In the genomic region with DNA sequence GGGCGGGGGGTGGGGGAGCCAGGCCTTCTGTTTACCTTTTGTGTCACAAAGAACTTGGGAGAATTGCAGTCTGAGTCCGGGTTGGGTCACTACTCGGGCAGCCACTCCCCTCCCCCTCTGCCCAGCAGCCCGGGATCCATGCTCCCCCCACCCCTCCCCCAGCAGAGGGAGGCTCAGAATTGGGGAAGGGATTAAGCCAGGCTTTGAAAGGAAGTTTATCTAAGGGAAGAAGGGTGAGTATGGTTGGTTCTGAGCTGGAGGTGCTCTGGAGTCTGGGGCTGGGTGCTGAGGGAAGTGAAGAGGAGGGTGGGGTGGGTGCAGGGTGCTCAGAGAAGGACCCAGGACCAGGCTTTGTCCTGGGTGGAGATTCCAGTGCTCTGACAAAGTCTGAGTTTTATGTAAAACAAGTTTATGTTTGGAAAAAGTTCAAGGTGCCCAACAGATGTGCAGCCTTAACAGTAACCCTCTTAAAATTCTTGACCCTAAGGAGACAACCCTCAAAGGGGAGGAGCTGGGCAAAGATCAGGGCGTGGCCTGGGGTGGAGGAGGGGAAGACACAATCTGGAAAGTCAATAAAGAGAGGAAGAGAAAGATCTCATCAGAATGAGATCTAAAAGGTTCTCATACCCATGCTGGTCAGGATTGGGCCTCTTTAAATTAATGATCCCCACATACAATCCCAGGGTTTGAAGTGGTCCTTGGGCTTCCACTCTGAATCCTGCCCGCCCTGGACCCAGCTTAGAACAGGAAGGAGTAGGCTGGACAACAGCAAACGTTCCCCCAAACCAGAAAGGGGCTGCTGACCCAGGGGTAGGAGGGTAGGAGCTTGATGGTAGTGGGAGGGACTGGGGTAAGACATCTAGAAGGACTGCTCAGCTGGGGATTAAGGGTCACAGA, we compare ENCODE assay signal across 11 cellular contexts. TPM values are rescaled to one million over a fixed set of nuclear protein-coding genes. Genes with fewer than 3 reads are reported as not detected.
DNase-seq lines count a peak whose midpoint lies in the region; ATAC-seq, FAIRE-seq and TF ChIP-seq lines count a peak whose summit lies in the region.
"Had no signal": no experiment of that assay in that cellular context is flagged by ENCODE, and none has a peak within 500 bp of the region (broad histone marks: within the 10 kb centered on the region; RNA-seq: fewer than 3 reads in every experiment).

No MANE protein-coding gene starts in this region.

- ATAC-seq in right lobe of liver: peak in 3 of 4 donors; percentile 6 to 48 (median 9)
- ATAC-seq: T-cell had no signal

- peak overlapping the region; percentile 81 for H3K4me2 ChIP-seq in astrocyte (ENCODE audit: low read length)
- H3K4me2 ChIP-seq in MM.1S (ENCODE audit: low read depth, low read length): no peak overlapping the region

- peaks cover 63% of the 10 kb centered on the region for H3K4me1 Mint-ChIP-seq in astrocyte (ENCODE audit: low read depth, unreplicated experiment)

- H3K79me2 ChIP-seq in astrocyte (ENCODE audit: insufficient read depth, low read length) (no peaks in the 10 kb centered on the region), MM.1S (ENCODE audit: low read length) (no peaks in the 10 kb centered on the region)

- WGBS in HUES64: 19% methylated on average over 5 of the region's 7 CpGs
- WGBS in right lobe of liver (ENCODE audit: insufficient coverage, low coverage, low lambda C conversion rate, missing lambda C conversion rate): 27% methylated on average over 7 of the region's 7 CpGs

- H3K4me3 Mint-ChIP-seq in astrocyte (ENCODE audit: unreplicated experiment): peak overlapping the region; percentile 63
- H3K4me3 Mint-ChIP-seq: activated T-helper 1 cell treated with anti-CD3 and anti-CD28 coated beads, Interleukin-12 subunit alpha, Interleukin-12 subunit beta, Interleukin-2, Interleukin-4 antibody, amounts not matched to agents 30 ng/mL and 10 ng/mL and 1 ng/mL, durations not matched to agents 14 hours and 24 hours and 36 hours; T-cell had no signal

- H3K9me3 Mint-ChIP-seq in astrocyte (ENCODE audit: unreplicated experiment): no peaks in the 10 kb centered on the region
- H3K9me3 Mint-ChIP-seq: activated T-helper 1 cell treated with anti-CD3 and anti-CD28 coated beads, Interleukin-12 subunit alpha, Interleukin-12 subunit beta, Interleukin-2, Interleukin-4 antibody, amounts not matched to agents 30 ng/mL and 10 ng/mL and 1 ng/mL, durations not matched to agents 14 hours and 24 hours and 36 hours; T-cell had no signal

- peak overlapping the region; percentile 85 for H3K27ac Mint-ChIP-seq in astrocyte (ENCODE audit: unreplicated experiment)
- H3K27ac Mint-ChIP-seq: activated T-helper 1 cell treated with anti-CD3 and anti-CD28 coated beads, Interleukin-12 subunit alpha, Interleukin-12 subunit beta, Interleukin-2, Interleukin-4 antibody, amounts not matched to agents 30 ng/mL and 10 ng/mL and 1 ng/mL, durations not matched to agents 14 hours and 24 hours and 36 hours; T-cell had no signal

- H3K4me3 ChIP-seq in HUES64 (ENCODE audit: low read length) (peak overlapping the region; percentile 47), astrocyte (ENCODE audit: insufficient read depth, low read depth, low read length) (no peak overlapping the region), right lobe of liver (no peak overlapping the region), MM.1S (ENCODE audit: low read length) (no peak overlapping the region), brain microvascular endothelial cell (ENCODE audit: low read depth, low read length) (no peak overlapping the region)

- H3K27ac ChIP-seq in C4-2B (peak overlapping the region; percentile 81), HUES64 (ENCODE audit: low read depth, low read length) (peak overlapping the region; percentile 87), astrocyte (ENCODE audit: low read depth, low read length) (no peak overlapping the region), right lobe of liver (peak overlapping the region in 1 of 3 donors; percentile 75), MM.1S (ENCODE audit: low read length) (no peak overlapping the region), brain microvascular endothelial cell (no peak overlapping the region)

- TF ChIP-seq CTCF in C4-2B (conservative IDR thresholded peaks at IDR 0.05): no peak
- TF ChIP-seq CTCF in astrocyte (IDR thresholded peaks at IDR 0.05; ENCODE audit: insufficient read depth, low read depth, low read length): no peak
- no peak for TF ChIP-seq CTCF in right lobe of liver (IDR thresholded peaks at IDR 0.05)
- no peak for TF ChIP-seq CTCF in MM.1S (IDR thresholded peaks at IDR 0.05; ENCODE audit: low read length)
- TF ChIP-seq CTCF in brain microvascular endothelial cell (IDR thresholded peaks at IDR 0.05; ENCODE audit: low read depth, low read length, missing control alignments): no peak

- H3K36me3 Mint-ChIP-seq in astrocyte (ENCODE audit: low read depth, unreplicated experiment): peaks cover 2% of the 10 kb centered on the region

- intact Hi-C loops in right lobe of liver (cut with DNase I): no loop called here

- H2AFZ ChIP-seq in astrocyte (ENCODE audit: low read depth, low read length) (no peak overlapping the region), MM.1S (ENCODE audit: low read length) (no peak overlapping the region)

- in situ Hi-C loops in brain microvascular endothelial cell (cut with HindIII; ENCODE audit: low pct_ligation_motif_present, low sequenced_read_pairs): no loop called here

- no peaks in the 10 kb centered on the region for H3K9me2 ChIP-seq in MM.1S (replicated peaks; ENCODE audit: insufficient read depth, low read length)

- TF ChIP-seq POLR2A in right lobe of liver (IDR thresholded peaks at IDR 0.05): no peak

- H3F3A ChIP-seq in MM.1S (ENCODE audit: insufficient read depth, low read length): no peaks in the 10 kb centered on the region

- no peaks in the 10 kb centered on the region for H3K9me3 ChIP-seq in HUES64 (ENCODE audit: insufficient read depth, low read depth, low read length)
- H3K9me3 ChIP-seq in astrocyte (ENCODE audit: insufficient read depth, low read depth, low read length): no peaks in the 10 kb centered on the region
- H3K9me3 ChIP-seq in right lobe of liver: no peaks in the 10 kb centered on the region
- H3K9me3 ChIP-seq in MM.1S (replicated peaks; ENCODE audit: insufficient read depth, low read length): no peaks in the 10 kb centered on the region

- no peaks in the 10 kb centered on the region for H3K27me3 ChIP-seq in HUES64 (ENCODE audit: insufficient read depth, low read length)
- H3K27me3 ChIP-seq in astrocyte (ENCODE audit: insufficient read depth, low read length): no peaks in the 10 kb centered on the region
- H3K27me3 ChIP-seq in right lobe of liver: no peaks in the 10 kb centered on the region
- no peaks in the 10 kb centered on the region for H3K27me3 ChIP-seq in MM.1S (replicated peaks; ENCODE audit: insufficient read depth, low read length)
- no peaks in the 10 kb centered on the region for H3K27me3 ChIP-seq in brain microvascular endothelial cell (replicated peaks)

- H3K27me3 Mint-ChIP-seq in astrocyte (ENCODE audit: low read depth, unreplicated experiment): no peaks in the 10 kb centered on the region
- H3K27me3 Mint-ChIP-seq: T-cell had no signal

- H3K36me3 ChIP-seq in HUES64 (ENCODE audit: insufficient read depth, low read length) (no peaks in the 10 kb centered on the region), astrocyte (ENCODE audit: insufficient read depth, low read length) (no peaks in the 10 kb centered on the region), right lobe of liver (peaks cover 0 to 3% (median 0%) of the 10 kb centered on the region in 4 donors), MM.1S (replicated peaks; ENCODE audit: insufficient read depth, low read length) (no peaks in the 10 kb centered on the region), brain microvascular endothelial cell (replicated peaks) (no peaks in the 10 kb centered on the region)

- no peak for FAIRE-seq in astrocyte (lab: Jason Lieb, UNC)

- H4K20me1 ChIP-seq in astrocyte (ENCODE audit: insufficient read depth, low read length) (peaks cover 4% of the 10 kb centered on the region), MM.1S (ENCODE audit: insufficient read depth, low read length) (no peaks in the 10 kb centered on the region)

- no peak for DNase-seq in astrocyte (ENCODE audit: low read depth)
- no peak for DNase-seq in right lobe of liver
- DNase-seq in stimulated activated CD4-positive, alpha-beta T cell treated with anti-CD3 and anti-CD28 coated beads, Interleukin-2, amount 100 ng/mL, for 48 hours: no peak
- no peak for DNase-seq in MM.1S
- no peak for DNase-seq in brain microvascular endothelial cell
- DNase-seq in LoVo (ENCODE audit: low spot score): no peak
- DNase-seq: Calu3, T-cell had no signal

- H3K4me1 ChIP-seq in HUES64 (ENCODE audit: insufficient read depth, low read length): peaks cover 44% of the 10 kb centered on the region
- peaks cover 37% of the 10 kb centered on the region for H3K4me1 ChIP-seq in astrocyte (ENCODE audit: insufficient read depth, low read length)
- H3K4me1 ChIP-seq in right lobe of liver: peaks cover 0 to 50% (median 13%) of the 10 kb centered on the region in 4 donors
- H3K4me1 ChIP-seq in MM.1S (ENCODE audit: low read length): no peaks in the 10 kb centered on the region

- H3K9ac ChIP-seq in HUES64 (ENCODE audit: low read depth, low read length) (peak overlapping the region; percentile 50), astrocyte (ENCODE audit: low read length) (no peak overlapping the region), MM.1S (ENCODE audit: low read length) (no peak overlapping the region)

RNA-seq across cellular contexts. Expression of a gene that starts 32.8 kb away (rescaled TPM):
- 17.5 TPM for polyA plus RNA-seq in HUES64 (2013, experiment 1 of 2)
- 21.1 TPM for polyA plus RNA-seq in HUES64 (2013, experiment 2 of 2)
- total RNA-seq in astrocyte (41.9 and 43.7 TPM in 2 replicates), right lobe of liver (10 to 100 TPM; 12.6 to 19.2 (median 14.9) TPM)

RNA-seq across cellular contexts. Expression of a gene that starts 59.3 kb away (rescaled TPM):
- 54.2 TPM for polyA plus RNA-seq in HUES64 (2013, experiment 1 of 2)
- 68.2 TPM for polyA plus RNA-seq in HUES64 (2013, experiment 2 of 2)
- total RNA-seq in astrocyte: 144 and 167 TPM in 2 replicates
- 1 to 10 TPM in 2 of 6 experiments, under 1 TPM in 1, not detected in 3; 0.29 to 2.4 (median 1.1) TPM for total RNA-seq in right lobe of liver
- total RNA-seq: activated T-helper 1 cell treated with anti-CD3 and anti-CD28 coated beads, Interleukin-12 subunit alpha, Interleukin-12 subunit beta, Interleukin-2, Interleukin-4 antibody, amounts not matched to agents 30 ng/mL and 10 ng/mL and 1 ng/mL, durations not matched to agents 14 hours and 24 hours and 36 hours; T-cell had no signal

Comparison
In these comparisons a context has a peak if more than half of its experiments do, and no peak if none do; other contexts are left out.
1. H3K27ac ChIP-seq: peak in C4-2B (single experiment) and HUES64 (single experiment); none in astrocyte (single experiment), MM.1S (single experiment) and brain microvascular endothelial cell (single experiment).
2. RNA of a gene that starts 59.3 kb away (total RNA-seq): 144 to 167 TPM in astrocyte; 0.29 to 2.4 TPM in right lobe of liver; every median in the first group is over 10 times any median in the second.